16 cellular contexts compared by ENCODE assay signal in genomic region chr2:215654177-215654850, GRCh38.
A peak's percentile ranks its signal among the peaks of the same experiment; 100 is the strongest.
DNase-seq lines count a peak whose midpoint lies in the region; ATAC-seq and TF ChIP-seq lines count a peak whose summit lies in the region.
"Had no signal": no experiment of that assay in that cellular context is flagged by ENCODE, and none has a peak within 500 bp of the region (broad histone marks: within the 10 kb centered on the region; RNA-seq: fewer than 3 reads in every experiment).

No MANE protein-coding gene starts in this region.

- in situ Hi-C loops in astrocyte of the spinal cord (cut with HindIII; ENCODE audit: low sequenced_read_pairs): no loop called here

- no peak overlapping the region for H3K4me3 ChIP-seq in astrocyte of the spinal cord (ENCODE audit: low read depth, low read length)
- H3K4me3 ChIP-seq: colonic mucosa, mucosa of descending colon, thyroid gland had no signal

- DNase-seq in GM04504 (ENCODE audit: low read depth) (peak; percentile 49), astrocyte of the spinal cord (ENCODE audit: low read depth, low spot score) (peak; percentile 80), iris pigment epithelial cell (ENCODE audit: low read depth) (peak; percentile 82), stromal cell of bone marrow (ENCODE audit: low read depth) (peak; percentile 80), SW480 (ENCODE audit: low spot score) (no peak), NCI-H345 (lab: John Stamatoyannopoulos, UW) (no peak)
- DNase-seq: colonic mucosa, COR-L47, GF-D8, mucosa of descending colon, NCI-H2081, NCI-H748 treated with DMSO at 0.1 percent for 48 hours, posterior cingulate gyrus, T-helper 2 cell had no signal

- TF ChIP-seq CTCF in astrocyte of the spinal cord (IDR thresholded peaks at IDR 0.05; ENCODE audit: low read depth, low read length): no peak

- ATAC-seq in HG03571 (IDR thresholded peaks at IDR 0.05; ENCODE audit: unreplicated experiment): no peak
- ATAC-seq: mucosa of descending colon had no signal

Comparison
In these comparisons a context has a peak if more than half of its experiments do, and no peak if none do; other contexts are left out.
1. DNase-seq: peak in GM04504 (single experiment), astrocyte of the spinal cord (single experiment), iris pigment epithelial cell (single experiment) and stromal cell of bone marrow (single experiment); none in SW480 (single experiment) and NCI-H345 (single experiment).